16 cellular contexts compared by ENCODE assay signal in the genomic region with DNA sequence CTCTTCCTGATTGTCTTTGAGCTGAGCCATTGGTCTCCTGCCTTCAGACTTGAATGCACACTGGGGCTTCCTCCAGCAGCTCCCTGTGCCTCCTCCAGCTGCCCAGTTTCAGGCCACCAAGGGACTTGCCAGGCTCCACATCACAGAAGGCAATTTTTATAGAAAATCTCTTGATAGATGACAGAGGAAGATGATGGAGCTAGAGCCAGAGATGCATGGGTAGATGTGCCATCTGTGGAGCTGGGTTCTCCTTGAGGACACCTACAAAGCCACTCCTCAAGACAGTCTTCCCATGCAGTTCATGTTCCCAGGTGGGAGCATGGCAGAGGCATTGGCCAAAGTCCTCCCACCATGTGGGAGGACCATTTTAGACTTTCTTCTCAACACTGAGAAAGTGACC.
DNase-seq lines count a peak whose midpoint lies in the region; ATAC-seq and TF ChIP-seq lines count a peak whose summit lies in the region.
"Had no signal": no experiment of that assay in that cellular context is flagged by ENCODE, and none has a peak within 500 bp of the region (broad histone marks: within the 10 kb centered on the region; RNA-seq: fewer than 3 reads in every experiment).

No MANE protein-coding gene starts in this region.

- H3K36me3 ChIP-seq in right atrium auricular region (no peaks in the 10 kb centered on the region), heart right ventricle (no peaks in the 10 kb centered on the region)
- H3K36me3 ChIP-seq: BLaER1, HAP-1 had no signal

- H3K27me3 ChIP-seq in right atrium auricular region: no peaks in the 10 kb centered on the region
- peaks cover 0 to 4% (median 0%) of the 10 kb centered on the region in 7 donors for H3K27me3 ChIP-seq in heart right ventricle
- H3K27me3 ChIP-seq: BLaER1 had no signal

- H3K27ac Mint-ChIP-seq in osteocyte (ENCODE audit: unreplicated experiment): no peak overlapping the region
- H3K27ac Mint-ChIP-seq in type B pancreatic cell: no peak overlapping the region
- H3K27ac Mint-ChIP-seq: CD14-positive monocyte; CD4-positive, alpha-beta memory T cell had no signal

- H3K36me3 Mint-ChIP-seq in osteocyte (ENCODE audit: unreplicated experiment) (no peaks in the 10 kb centered on the region), type B pancreatic cell (no peaks in the 10 kb centered on the region)
- H3K36me3 Mint-ChIP-seq: CD14-positive monocyte; CD4-positive, alpha-beta memory T cell had no signal

- no peak overlapping the region for H3K4me3 ChIP-seq in right atrium auricular region
- H3K4me3 ChIP-seq in heart right ventricle: no peak overlapping the region
- H3K4me3 ChIP-seq: BLaER1, GM23248, HAP-1 had no signal

- intact Hi-C loops in heart right ventricle (cut with DNase I): no loop called here

- H3K27me3 Mint-ChIP-seq in osteocyte (ENCODE audit: unreplicated experiment) (no peaks in the 10 kb centered on the region), type B pancreatic cell (peaks cover 20% of the 10 kb centered on the region)
- H3K27me3 Mint-ChIP-seq: CD4-positive, alpha-beta memory T cell had no signal

- H3K9me3 ChIP-seq in right atrium auricular region (no peaks in the 10 kb centered on the region), heart right ventricle (peaks cover 0 to 7% (median 0%) of the 10 kb centered on the region in 11 donors)
- H3K9me3 ChIP-seq: BLaER1, HAP-1 had no signal

- H3K4me1 Mint-ChIP-seq in osteocyte (ENCODE audit: unreplicated experiment) (no peaks in the 10 kb centered on the region), type B pancreatic cell (ENCODE audit: unreplicated experiment) (no peaks in the 10 kb centered on the region)
- H3K4me1 Mint-ChIP-seq: CD14-positive monocyte; CD4-positive, alpha-beta memory T cell had no signal

- TF ChIP-seq CTCF in right atrium auricular region (IDR thresholded peaks at IDR 0.05): no peak
- no peak for TF ChIP-seq CTCF in heart right ventricle (IDR thresholded peaks at IDR 0.05)
- TF ChIP-seq CTCF in osteocyte (IDR thresholded peaks at IDR 0.05): no peak
- no peak for TF ChIP-seq CTCF in type B pancreatic cell (conservative IDR thresholded peaks at IDR 0.05)

- no peak for ATAC-seq in heart right ventricle
- ATAC-seq in HG02973 (IDR thresholded peaks at IDR 0.05; ENCODE audit: unreplicated experiment): no peak

- H3K27ac ChIP-seq in right atrium auricular region: no peak overlapping the region
- H3K27ac ChIP-seq in heart right ventricle: no peak overlapping the region
- no peak overlapping the region for H3K27ac ChIP-seq in substantia nigra (ENCODE audit: low read depth, low read length, poor library complexity, severe bottlenecking)
- H3K27ac ChIP-seq: BLaER1, GM23248 had no signal

- H3K4me3 Mint-ChIP-seq in osteocyte (ENCODE audit: unreplicated experiment) (no peak overlapping the region), type B pancreatic cell (no peak overlapping the region)
- H3K4me3 Mint-ChIP-seq: CD14-positive monocyte; CD4-positive, alpha-beta memory T cell had no signal

- no peaks in the 10 kb centered on the region for H3K4me1 ChIP-seq in right atrium auricular region
- H3K4me1 ChIP-seq in heart right ventricle: no peaks in the 10 kb centered on the region

- peaks cover 57% of the 10 kb centered on the region for H3K9me3 Mint-ChIP-seq in osteocyte (ENCODE audit: unreplicated experiment)
- no peaks in the 10 kb centered on the region for H3K9me3 Mint-ChIP-seq in type B pancreatic cell

- DNase-seq in right atrium auricular region (ENCODE audit: low spot score) (peak; percentile 40), heart right ventricle (no peak), osteocyte (ENCODE audit: extremely low spot score, unreplicated experiment) (peak; percentile 48), type B pancreatic cell (ENCODE audit: extremely low spot score, unreplicated experiment) (peak; percentile 20), substantia nigra (lab: John Stamatoyannopoulos, UW) (no peak)
- DNase-seq in activated CD4-positive, alpha-beta T cell treated with anti-CD3 and anti-CD28 coated beads for 48 hours: no peak
- DNase-seq: 8988T; CD4-positive, alpha-beta memory T cell; DMS153; DMS79; GDM1; GM23248 had no signal

Comparison
In these comparisons a context has a peak if more than half of its experiments do, and no peak if none do; other contexts are left out.
1. DNase-seq: peak in right atrium auricular region (single experiment), osteocyte (single experiment) and type B pancreatic cell (single experiment); none in heart right ventricle (0 of 2), activated CD4-positive, alpha-beta T cell treated with anti-CD3 and anti-CD28 coated beads for 48 hours (single experiment) and substantia nigra (0 of 49).